Comparison of ENCODE assay signal across 7 cellular contexts in the genomic region with DNA sequence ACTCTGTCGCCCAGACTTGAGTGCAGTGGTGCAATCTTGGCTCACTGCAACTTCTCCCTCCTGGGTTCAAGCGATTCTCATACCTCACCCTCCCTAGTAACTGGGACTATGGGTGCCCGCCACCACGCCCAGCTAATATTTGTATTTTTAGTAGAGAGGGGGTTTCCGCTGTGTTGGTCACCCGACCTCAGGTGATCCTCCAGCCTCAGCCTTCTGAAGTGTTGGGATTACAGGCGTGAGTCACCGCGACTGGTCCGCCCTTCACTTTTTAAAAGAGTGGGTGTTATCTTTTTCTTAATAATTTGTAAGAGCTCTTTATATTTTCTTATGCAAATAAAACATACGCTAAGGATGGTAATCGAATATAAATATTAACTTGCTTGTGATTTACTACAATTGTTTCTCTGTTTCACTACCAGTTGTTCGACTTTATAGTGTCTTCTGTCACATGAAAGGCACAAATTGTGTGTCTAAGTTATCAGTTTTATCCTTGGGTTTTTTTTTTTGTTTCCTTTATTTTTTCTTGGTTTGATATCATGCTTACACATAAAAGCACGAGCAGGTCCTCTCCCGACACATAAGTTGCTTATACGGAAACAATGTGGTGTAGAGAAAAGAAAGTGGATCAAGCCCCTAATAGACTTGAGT. TPM values are rescaled to one million over a fixed set of nuclear protein-coding genes. Genes with fewer than 3 reads are reported as not detected.
DNase-seq lines count a peak whose midpoint lies in the region; ATAC-seq and TF ChIP-seq lines count a peak whose summit lies in the region.

No MANE protein-coding gene starts in this region.

- H2AK5ac ChIP-seq in IMR-90 (ENCODE audit: low read depth, low read length), result no peak overlapping the region

- H2BK5ac ChIP-seq in IMR-90 (ENCODE audit: low read depth, low read length, poor library complexity, severe bottlenecking), result peak overlapping the region; percentile 95

- H3K27me3 ChIP-seq in IMR-90 (ENCODE audit: control insufficient read depth, insufficient read depth, low read length), result no peaks in the 10 kb centered on the region

- in situ Hi-C loops in IMR-90 (cut with MboI; ENCODE audit: low sequenced_read_pairs), result no loop called here

- H3K4me1 ChIP-seq in IMR-90 (ENCODE audit: control insufficient read depth, insufficient read depth, low read length), result no peaks in the 10 kb centered on the region; the same call in 1 of the 2 replicates

- peak overlapping the region; percentile 26 for H2AK9ac ChIP-seq in IMR-90 (replicated peaks; ENCODE audit: low read depth, low read length, poor library complexity)

- no peak for ATAC-seq in IMR-90 (ENCODE audit: low read depth)
- no peak for ATAC-seq in GM21825 (IDR thresholded peaks at IDR 0.05; ENCODE audit: unreplicated experiment)

- peak overlapping the region; percentile 99 for H3K27ac Mint-ChIP-seq in activated CD4-positive, alpha-beta memory T cell treated with anti-CD3 and anti-CD28 coated beads, Interleukin-2, amount 10 ng/mL, durations not matched to agents 7 days and 5 days

- no peak for TF ChIP-seq POLR2A in IMR-90 (IDR thresholded peaks at IDR 0.05; ENCODE audit: low read depth, low read length)

- no peak overlapping the region for H4K91ac ChIP-seq in IMR-90 (ENCODE audit: insufficient read depth, low read depth, low read length)

- no peak overlapping the region; the same call in 1 of the 2 replicates for H3K14ac ChIP-seq in IMR-90 (replicated peaks; ENCODE audit: low read depth, low read length)

- H3K9me1 ChIP-seq in IMR-90 (ENCODE audit: insufficient read depth, low read length), result no peaks in the 10 kb centered on the region

- H2BK20ac ChIP-seq in IMR-90 (ENCODE audit: low read depth, low read length), result no peak overlapping the region

- H2AFZ ChIP-seq in IMR-90 (replicated peaks; ENCODE audit: low read length, poor library complexity), result peak overlapping the region; percentile 86

- no peaks in the 10 kb centered on the region for H3K27me3 Mint-ChIP-seq in activated CD4-positive, alpha-beta memory T cell treated with anti-CD3 and anti-CD28 coated beads, Interleukin-2, amount 10 ng/mL, durations not matched to agents 7 days and 5 days

- H4K20me1 ChIP-seq in IMR-90 (ENCODE audit: insufficient read depth, low read length), result peaks cover 26% of the 10 kb centered on the region

- H2BK120ac ChIP-seq in IMR-90 (ENCODE audit: low read depth, low read length), result no peak overlapping the region

- H2BK15ac ChIP-seq in IMR-90 (ENCODE audit: low read depth, low read length), result no peak overlapping the region

- peak overlapping the region; percentile 83 for H3K23ac ChIP-seq in IMR-90 (ENCODE audit: low read depth, low read length)

- peak overlapping the region in 1 of 2 experiments; percentile 47; a peak in 1 of 4 replicates for H4K8ac ChIP-seq in IMR-90 (ENCODE audit: low read depth in 2 of 2, low read length in 2 of 2)

- no peak overlapping the region for H3K56ac ChIP-seq in IMR-90 (ENCODE audit: extremely low read depth, insufficient read depth, low read length)

- H3K79me1 ChIP-seq in IMR-90 (ENCODE audit: low read depth in 1 of 2, low read length in 2 of 2), result peaks cover 4 to 14% of the 10 kb centered on the region in 2 experiments; a peak in 3 of 4 replicates

- H3K4me2 ChIP-seq in IMR-90 (ENCODE audit: low read depth, low read length), result peak overlapping the region; percentile 99

- no peak for TF ChIP-seq CTCF in IMR-90 (conservative IDR thresholded peaks at IDR 0.05; ENCODE audit: low read depth, low read length)

- no peak for TF ChIP-seq RAD21 in IMR-90 (IDR thresholded peaks at IDR 0.05; ENCODE audit: low read length)

- no peaks in the 10 kb centered on the region for H3K36me3 ChIP-seq in IMR-90 (ENCODE audit: control insufficient read depth, insufficient read depth, low read length)

- peak overlapping the region; percentile 96 for H3K4me3 Mint-ChIP-seq in activated CD4-positive, alpha-beta memory T cell treated with anti-CD3 and anti-CD28 coated beads, Interleukin-2, amount 10 ng/mL, durations not matched to agents 7 days and 5 days

- dilution Hi-C loops in IMR-90 (cut with HindIII; ENCODE audit: low sequenced_read_pairs, unreplicated experiment), result no loop called here

- intact Hi-C loops in IMR-90 (cut with micrococcal nuclease), result loop anchor here (2.0 kb wide), 1 partner anchor 49 kb away; no protein-coding TSS in a partner anchor

- H4K5ac ChIP-seq in IMR-90 (ENCODE audit: low read depth, low read length), result no peak overlapping the region; the same call in 1 of the 2 replicates

- peak overlapping the region; percentile 55; the same call in 1 of the 2 replicates for H3K18ac ChIP-seq in IMR-90 (ENCODE audit: low read depth, low read length)

- peak; percentile 54 for DNase-seq in IMR-90
- peak; percentile 29 for DNase-seq in activated CD4-positive, alpha-beta memory T cell treated with anti-CD3 and anti-CD28 coated beads, Interleukin-2, amount 10 ng/mL, durations not matched to agents 7 days and 5 days
- peak; percentile 45 for DNase-seq in glomerular visceral epithelial cell (ENCODE audit: extremely low spot score)
- peak in 2 of 3 donors; percentile 23 to 32 for DNase-seq in stimulated activated CD4-positive, alpha-beta T cell treated with anti-CD3 and anti-CD28 coated beads, Interleukin-12 subunit alpha, Interleukin-12 subunit beta, amount 100 ng/mL, for 48 hours (ENCODE audit: low read depth in 2 of 3, low spot score in 1 of 3)
- no peak for DNase-seq in T1000 (lab: John Stamatoyannopoulos, UW)
- no peak for DNase-seq in NOMO-1 treated with dmso at 0.1 percent for 144 hours (lab: John Stamatoyannopoulos, UW; ENCODE audit: unreplicated experiment)

- CTCF ChIA-PET in IMR-90 (lab: Yijun Ruan, JAX), result no interaction called here
- CTCF ChIA-PET in activated CD4-positive, alpha-beta memory T cell treated with anti-CD3 and anti-CD28 coated beads, Interleukin-2, amount 10 ng/mL, durations not matched to agents 7 days and 5 days (lab: Charles Lee), result no interaction called here

- H3K9ac ChIP-seq in IMR-90 (ENCODE audit: low read depth, low read length), result peak overlapping the region; percentile 73; the same call in 1 of the 2 replicates

- whole genome bisulfite sequencing in IMR-90 (ENCODE audit: extremely low coverage in 2 of 2, insufficient read length in 1 of 2), 2 experiments, result no CpG with 5 or more reads among the region's 16 CpGs

- H3K9me3 ChIP-seq in IMR-90 (ENCODE audit: control insufficient read depth, insufficient read depth, low read length), result no peaks in the 10 kb centered on the region

- POLR2A ChIA-PET in IMR-90 (lab: Charles Lee; ENCODE audit: unreplicated experiment), result no interaction called here
- POLR2A ChIA-PET in activated CD4-positive, alpha-beta memory T cell treated with anti-CD3 and anti-CD28 coated beads, Interleukin-2, amount 10 ng/mL, durations not matched to agents 7 days and 5 days (lab: Charles Lee), result interaction anchor here (0.9 to 1.2 kb wide), 2 partner anchors 221 to 262 kb away, joined by 3 read pairs; partner anchors contain the start of gene SETD9

- H3K4ac ChIP-seq in IMR-90 (ENCODE audit: low read depth, low read length), result peak overlapping the region; percentile 33; the same call in 1 of the 2 replicates

- BruUV-seq in IMR-90 (replicated peaks; lab: Mats Ljungman, UMichigan), result no TSS peak

- H3K9me3 Mint-ChIP-seq in activated CD4-positive, alpha-beta memory T cell treated with anti-CD3 and anti-CD28 coated beads, Interleukin-2, amount 10 ng/mL, durations not matched to agents 7 days and 5 days, result no peaks in the 10 kb centered on the region

- H3K4me3 ChIP-seq in IMR-90 (ENCODE audit: insufficient read depth, low read depth, low read length), result peak overlapping the region; percentile 93

- H3K36me3 Mint-ChIP-seq in activated CD4-positive, alpha-beta memory T cell treated with anti-CD3 and anti-CD28 coated beads, Interleukin-2, amount 10 ng/mL, durations not matched to agents 7 days and 5 days (ENCODE audit: low read depth), result peaks cover 21% of the 10 kb centered on the region

- no peak overlapping the region for H3K27ac ChIP-seq in IMR-90 (ENCODE audit: insufficient read depth, low read length)

- peaks cover 17% of the 10 kb centered on the region for H3K4me1 Mint-ChIP-seq in activated CD4-positive, alpha-beta memory T cell treated with anti-CD3 and anti-CD28 coated beads, Interleukin-2, amount 10 ng/mL, durations not matched to agents 7 days and 5 days

TF ChIP-seq in IMR-90, 13 proteins besides CTCF, POLR2A, EP300 and RAD21:
- TF ChIP-seq BHLHE40 (IDR thresholded peaks at IDR 0.05; ENCODE audit: low read depth, low read length) (0 out of 2 replicates have a peak, but pooled peaks have one; percentile 22), CHD1 (IDR thresholded peaks at IDR 0.05; ENCODE audit: low read depth, low read length) (no peak), FOS (IDR thresholded peaks at IDR 0.05; ENCODE audit: low read depth, low read length) (peak; percentile 25; the same call in 1 of the 2 replicates), RCOR1 (IDR thresholded peaks at IDR 0.05; ENCODE audit: insufficient replicate concordance, low read length) (no peak)

RNA-seq across cellular contexts. Expression of gene GPBP1, which starts 1.9 kb away (rescaled TPM):
- total RNA-seq in IMR-90 (2012; rRNA removed), result 29.2 and 63.9 TPM in 2 replicates
- polyA plus RNA-seq in IMR-90 (2012; rRNA removed), result 18.7 and 24.3 TPM in 2 replicates
- 1.5 and 3.1 TPM in 2 replicates for polyA plus RNA-seq in IMR-90 (2012; cell fraction: cytosol; rRNA removed)
- polyA plus RNA-seq in IMR-90 (2012; cell fraction: nucleus; rRNA removed; ENCODE audit: low replicate concordance), result 1.7 and 29.8 TPM in 2 replicates
- 100 to 1,000 TPM; 105 to 109 TPM for total RNA-seq in activated CD4-positive, alpha-beta memory T cell treated with anti-CD3 and anti-CD28 coated beads, Interleukin-2, amount 10 ng/mL, durations not matched to agents 7 days and 5 days

Comparison
In these comparisons a context has a peak if more than half of its experiments do, and no peak if none do; other contexts are left out.
1. DNase-seq: peak in IMR-90 (single experiment), activated CD4-positive, alpha-beta memory T cell treated with anti-CD3 and anti-CD28 coated beads, Interleukin-2, amount 10 ng/mL, durations not matched to agents 7 days and 5 days (single experiment), glomerular visceral epithelial cell (single experiment) and stimulated activated CD4-positive, alpha-beta T cell treated with anti-CD3 and anti-CD28 coated beads, Interleukin-12 subunit alpha, Interleukin-12 subunit beta, amount 100 ng/mL, for 48 hours (2 of 3); none in T1000 (single experiment) and NOMO-1 treated with dmso at 0.1 percent for 144 hours (single experiment).